1 cellular context compared by ENCODE assay signal in the genomic region with DNA sequence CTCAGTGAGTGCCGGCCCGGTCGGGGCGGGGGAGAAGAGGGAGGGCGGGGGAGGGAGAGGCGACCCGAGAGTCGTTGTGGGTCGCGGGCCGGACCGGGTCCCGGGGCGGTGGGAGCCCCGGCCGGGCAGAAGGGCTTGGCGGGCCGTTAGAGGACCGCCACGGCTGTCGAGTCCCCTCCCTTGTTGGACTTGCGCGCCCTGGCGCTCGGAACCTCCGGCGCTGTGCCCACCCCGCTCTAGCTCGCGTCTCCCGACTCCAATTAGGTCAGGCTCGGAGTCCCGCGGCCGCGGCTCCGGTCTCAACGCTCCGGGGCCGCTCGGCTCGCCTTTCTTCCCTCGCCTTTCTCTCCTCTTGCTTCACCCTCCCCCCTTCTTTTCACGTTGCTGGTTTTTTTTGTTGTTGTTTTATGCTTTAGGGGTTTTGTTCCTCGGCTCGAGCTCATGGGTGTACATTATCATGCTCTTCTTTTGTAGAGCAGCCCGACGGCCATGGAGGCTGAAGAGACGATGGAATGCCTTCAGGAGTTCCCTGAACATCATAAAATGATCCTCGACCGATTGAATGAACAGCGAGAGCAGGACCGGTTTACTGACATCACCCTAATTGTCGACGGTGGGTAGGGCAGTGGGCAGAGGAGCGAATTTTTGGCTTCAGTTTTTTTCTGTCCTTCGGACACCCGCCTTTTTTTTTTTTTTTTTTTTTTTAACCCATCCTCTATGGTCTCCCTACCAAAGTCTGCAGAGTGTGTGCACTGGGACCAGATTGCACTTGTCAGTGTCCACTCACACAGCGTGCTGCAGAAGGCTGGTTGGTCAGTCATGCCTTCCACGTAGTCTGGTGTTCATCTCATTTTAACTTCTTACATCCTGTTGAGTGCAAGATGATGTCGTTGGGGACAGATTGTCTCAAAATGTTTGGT.
TF ChIP-seq lines count a peak whose summit lies in the region.

No MANE protein-coding gene starts in this region.

TF ChIP-seq in HepG2, 621 proteins besides CTCF, POLR2A, EP300 and RAD21 (continued from another document and continues in another):
- TF ChIP-seq, protein P1, sequence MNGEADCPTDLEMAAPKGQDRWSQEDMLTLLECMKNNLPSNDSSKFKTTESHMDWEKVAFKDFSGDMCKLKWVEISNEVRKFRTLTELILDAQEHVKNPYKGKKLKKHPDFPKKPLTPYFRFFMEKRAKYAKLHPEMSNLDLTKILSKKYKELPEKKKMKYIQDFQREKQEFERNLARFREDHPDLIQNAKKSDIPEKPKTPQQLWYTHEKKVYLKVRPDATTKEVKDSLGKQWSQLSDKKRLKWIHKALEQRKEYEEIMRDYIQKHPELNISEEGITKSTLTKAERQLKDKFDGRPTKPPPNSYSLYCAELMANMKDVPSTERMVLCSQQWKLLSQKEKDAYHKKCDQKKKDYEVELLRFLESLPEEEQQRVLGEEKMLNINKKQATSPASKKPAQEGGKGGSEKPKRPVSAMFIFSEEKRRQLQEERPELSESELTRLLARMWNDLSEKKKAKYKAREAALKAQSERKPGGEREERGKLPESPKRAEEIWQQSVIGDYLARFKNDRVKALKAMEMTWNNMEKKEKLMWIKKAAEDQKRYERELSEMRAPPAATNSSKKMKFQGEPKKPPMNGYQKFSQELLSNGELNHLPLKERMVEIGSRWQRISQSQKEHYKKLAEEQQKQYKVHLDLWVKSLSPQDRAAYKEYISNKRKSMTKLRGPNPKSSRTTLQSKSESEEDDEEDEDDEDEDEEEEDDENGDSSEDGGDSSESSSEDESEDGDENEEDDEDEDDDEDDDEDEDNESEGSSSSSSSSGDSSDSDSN (CRISPR knock-in tag; IDR thresholded peaks at IDR 0.05): peak; percentile 55
- TF ChIP-seq EED (CRISPR knock-in tag; IDR thresholded peaks at IDR 0.05) (0 out of 2 replicates have a peak, but pooled peaks have one; percentile 53), ZFX (CRISPR knock-in tag; IDR thresholded peaks at IDR 0.05; ENCODE audit: low read depth) (no peak; the same call in 1 of the 2 replicates), PRMT3 (CRISPR knock-in tag; IDR thresholded peaks at IDR 0.05; ENCODE audit: borderline replicate concordance, low read depth) (no peak), PAX8 (CRISPR knock-in tag; IDR thresholded peaks at IDR 0.05; ENCODE audit: borderline replicate concordance) (no peak), ZFY (CRISPR knock-in tag; IDR thresholded peaks at IDR 0.05) (no peak; the same call in 1 of the 2 replicates), ZFP82 (CRISPR knock-in tag; IDR thresholded peaks at IDR 0.05; ENCODE audit: borderline replicate concordance) (no peak), DNMT1 (CRISPR knock-in tag; IDR thresholded peaks at IDR 0.05) (no peak), ZNF550 (CRISPR knock-in tag; IDR thresholded peaks at IDR 0.05; ENCODE audit: borderline replicate concordance) (no peak), GATA4 (IDR thresholded peaks at IDR 0.05; ENCODE audit: borderline replicate concordance, low read depth) (peak; percentile 32; the same call in 1 of the 2 replicates), AGO1 (IDR thresholded peaks at IDR 0.05; ENCODE audit: low read depth, low read length, poor library complexity, severe bottlenecking) (no peak), HES4 (CRISPR knock-in tag; IDR thresholded peaks at IDR 0.05; ENCODE audit: borderline replicate concordance) (no peak), CHD4 (IDR thresholded peaks at IDR 0.05; ENCODE audit: borderline replicate concordance, low read length) (no peak), ZNF510 (CRISPR knock-in tag; IDR thresholded peaks at IDR 0.05; ENCODE audit: low read depth) (no peak), SOX6 (IDR thresholded peaks at IDR 0.05) (no peak), SOX6 (CRISPR knock-in tag; IDR thresholded peaks at IDR 0.05) (peak; percentile 8; the same call in 1 of the 2 replicates), POGZ (CRISPR knock-in tag; IDR thresholded peaks at IDR 0.05) (no peak; the same call in 1 of the 2 replicates), ZNF556 (CRISPR knock-in tag; IDR thresholded peaks at IDR 0.05; ENCODE audit: borderline replicate concordance) (no peak), ZNF577 (CRISPR knock-in tag; IDR thresholded peaks at IDR 0.05; ENCODE audit: borderline replicate concordance, low read depth) (no peak), NPAS2 (CRISPR knock-in tag; IDR thresholded peaks at IDR 0.05; ENCODE audit: borderline replicate concordance) (no peak), ZBTB1 (CRISPR knock-in tag; IDR thresholded peaks at IDR 0.05; ENCODE audit: borderline replicate concordance) (no peak), ZFP62 (CRISPR knock-in tag; IDR thresholded peaks at IDR 0.05) (no peak), CBX5 (CRISPR knock-in tag; IDR thresholded peaks at IDR 0.05; ENCODE audit: borderline replicate concordance) (no peak), CEBPB (IDR thresholded peaks at IDR 0.05; ENCODE audit: borderline replicate concordance, low read depth, low read length) (no peak), U2AF1 (optimal IDR thresholded peaks at IDR 0.05; ENCODE audit: low read depth, low read length) (no peak), MXD4 (CRISPR knock-in tag; IDR thresholded peaks at IDR 0.05) (peak; percentile 45; the same call in 1 of the 2 replicates), NRL (CRISPR knock-in tag; IDR thresholded peaks at IDR 0.05; ENCODE audit: borderline replicate concordance) (no peak), SMAD1 (CRISPR knock-in tag; IDR thresholded peaks at IDR 0.05; ENCODE audit: borderline replicate concordance, low read depth) (no peak), NCOR1 (IDR thresholded peaks at IDR 0.05; ENCODE audit: borderline replicate concordance, low read length) (no peak), MYNN (CRISPR knock-in tag; IDR thresholded peaks at IDR 0.05; ENCODE audit: low read depth) (no peak), GATAD2A (CRISPR knock-in tag; IDR thresholded peaks at IDR 0.05) (no peak), HOXA9 (CRISPR knock-in tag; IDR thresholded peaks at IDR 0.05; ENCODE audit: borderline replicate concordance) (no peak), ZNF674 (CRISPR knock-in tag; IDR thresholded peaks at IDR 0.05; ENCODE audit: low read depth) (no peak), GABPA (IDR thresholded peaks at IDR 0.05; ENCODE audit: low read depth, low read length) (no peak), GABPA (CRISPR knock-in tag; IDR thresholded peaks at IDR 0.05; ENCODE audit: low read depth) (no peak), MATR3 (CRISPR knock-in tag; IDR thresholded peaks at IDR 0.05) (no peak), ZNF839 (CRISPR knock-in tag; IDR thresholded peaks at IDR 0.05; ENCODE audit: borderline replicate concordance) (no peak), HOXA7 (CRISPR knock-in tag; IDR thresholded peaks at IDR 0.05) (no peak), BRCA1 (CRISPR knock-in tag; IDR thresholded peaks at IDR 0.05) (no peak), SALL1 (CRISPR knock-in tag; IDR thresholded peaks at IDR 0.05) (no peak), ZNF496 (CRISPR knock-in tag; IDR thresholded peaks at IDR 0.05; ENCODE audit: insufficient replicate concordance) (no peak), ZNF451 (CRISPR knock-in tag; IDR thresholded peaks at IDR 0.05) (no peak), NBN (conservative IDR thresholded peaks at IDR 0.05) (no peak)
- TF ChIP-seq, protein P2, sequence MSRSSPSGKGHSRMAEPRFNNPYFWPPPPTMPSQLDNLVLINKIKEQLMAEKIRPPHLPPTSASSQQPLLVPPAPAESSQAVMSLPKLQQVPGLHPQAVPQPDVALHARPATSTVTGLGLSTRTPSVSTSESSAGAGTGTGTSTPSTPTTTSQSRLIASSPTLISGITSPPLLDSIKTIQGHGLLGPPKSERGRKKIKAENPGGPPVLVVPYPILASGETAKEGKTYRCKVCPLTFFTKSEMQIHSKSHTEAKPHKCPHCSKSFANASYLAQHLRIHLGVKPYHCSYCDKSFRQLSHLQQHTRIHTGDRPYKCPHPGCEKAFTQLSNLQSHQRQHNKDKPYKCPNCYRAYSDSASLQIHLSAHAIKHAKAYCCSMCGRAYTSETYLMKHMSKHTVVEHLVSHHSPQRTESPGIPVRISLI (CRISPR knock-in tag; IDR thresholded peaks at IDR 0.05; ENCODE audit: borderline replicate concordance): peak; percentile 64; the same call in 1 of the 2 replicates
- TF ChIP-seq, protein P3, sequence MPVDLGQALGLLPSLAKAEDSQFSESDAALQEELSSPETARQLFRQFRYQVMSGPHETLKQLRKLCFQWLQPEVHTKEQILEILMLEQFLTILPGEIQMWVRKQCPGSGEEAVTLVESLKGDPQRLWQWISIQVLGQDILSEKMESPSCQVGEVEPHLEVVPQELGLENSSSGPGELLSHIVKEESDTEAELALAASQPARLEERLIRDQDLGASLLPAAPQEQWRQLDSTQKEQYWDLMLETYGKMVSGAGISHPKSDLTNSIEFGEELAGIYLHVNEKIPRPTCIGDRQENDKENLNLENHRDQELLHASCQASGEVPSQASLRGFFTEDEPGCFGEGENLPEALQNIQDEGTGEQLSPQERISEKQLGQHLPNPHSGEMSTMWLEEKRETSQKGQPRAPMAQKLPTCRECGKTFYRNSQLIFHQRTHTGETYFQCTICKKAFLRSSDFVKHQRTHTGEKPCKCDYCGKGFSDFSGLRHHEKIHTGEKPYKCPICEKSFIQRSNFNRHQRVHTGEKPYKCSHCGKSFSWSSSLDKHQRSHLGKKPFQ (CRISPR knock-in tag; IDR thresholded peaks at IDR 0.05; ENCODE audit: insufficient replicate concordance): no peak
- TF ChIP-seq, protein P4, sequence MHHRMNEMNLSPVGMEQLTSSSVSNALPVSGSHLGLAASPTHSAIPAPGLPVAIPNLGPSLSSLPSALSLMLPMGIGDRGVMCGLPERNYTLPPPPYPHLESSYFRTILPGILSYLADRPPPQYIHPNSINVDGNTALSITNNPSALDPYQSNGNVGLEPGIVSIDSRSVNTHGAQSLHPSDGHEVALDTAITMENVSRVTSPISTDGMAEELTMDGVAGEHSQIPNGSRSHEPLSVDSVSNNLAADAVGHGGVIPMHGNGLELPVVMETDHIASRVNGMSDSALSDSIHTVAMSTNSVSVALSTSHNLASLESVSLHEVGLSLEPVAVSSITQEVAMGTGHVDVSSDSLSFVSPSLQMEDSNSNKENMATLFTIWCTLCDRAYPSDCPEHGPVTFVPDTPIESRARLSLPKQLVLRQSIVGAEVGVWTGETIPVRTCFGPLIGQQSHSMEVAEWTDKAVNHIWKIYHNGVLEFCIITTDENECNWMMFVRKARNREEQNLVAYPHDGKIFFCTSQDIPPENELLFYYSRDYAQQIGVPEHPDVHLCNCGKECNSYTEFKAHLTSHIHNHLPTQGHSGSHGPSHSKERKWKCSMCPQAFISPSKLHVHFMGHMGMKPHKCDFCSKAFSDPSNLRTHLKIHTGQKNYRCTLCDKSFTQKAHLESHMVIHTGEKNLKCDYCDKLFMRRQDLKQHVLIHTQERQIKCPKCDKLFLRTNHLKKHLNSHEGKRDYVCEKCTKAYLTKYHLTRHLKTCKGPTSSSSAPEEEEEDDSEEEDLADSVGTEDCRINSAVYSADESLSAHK (CRISPR knock-in tag; IDR thresholded peaks at IDR 0.05; ENCODE audit: borderline replicate concordance): no peak
- TF ChIP-seq, protein P5, sequence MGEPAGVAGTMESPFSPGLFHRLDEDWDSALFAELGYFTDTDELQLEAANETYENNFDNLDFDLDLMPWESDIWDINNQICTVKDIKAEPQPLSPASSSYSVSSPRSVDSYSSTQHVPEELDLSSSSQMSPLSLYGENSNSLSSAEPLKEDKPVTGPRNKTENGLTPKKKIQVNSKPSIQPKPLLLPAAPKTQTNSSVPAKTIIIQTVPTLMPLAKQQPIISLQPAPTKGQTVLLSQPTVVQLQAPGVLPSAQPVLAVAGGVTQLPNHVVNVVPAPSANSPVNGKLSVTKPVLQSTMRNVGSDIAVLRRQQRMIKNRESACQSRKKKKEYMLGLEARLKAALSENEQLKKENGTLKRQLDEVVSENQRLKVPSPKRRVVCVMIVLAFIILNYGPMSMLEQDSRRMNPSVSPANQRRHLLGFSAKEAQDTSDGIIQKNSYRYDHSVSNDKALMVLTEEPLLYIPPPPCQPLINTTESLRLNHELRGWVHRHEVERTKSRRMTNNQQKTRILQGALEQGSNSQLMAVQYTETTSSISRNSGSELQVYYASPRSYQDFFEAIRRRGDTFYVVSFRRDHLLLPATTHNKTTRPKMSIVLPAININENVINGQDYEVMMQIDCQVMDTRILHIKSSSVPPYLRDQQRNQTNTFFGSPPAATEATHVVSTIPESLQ (CRISPR knock-in tag; conservative IDR thresholded peaks at IDR 0.05): no peak
- TF ChIP-seq, protein P6, sequence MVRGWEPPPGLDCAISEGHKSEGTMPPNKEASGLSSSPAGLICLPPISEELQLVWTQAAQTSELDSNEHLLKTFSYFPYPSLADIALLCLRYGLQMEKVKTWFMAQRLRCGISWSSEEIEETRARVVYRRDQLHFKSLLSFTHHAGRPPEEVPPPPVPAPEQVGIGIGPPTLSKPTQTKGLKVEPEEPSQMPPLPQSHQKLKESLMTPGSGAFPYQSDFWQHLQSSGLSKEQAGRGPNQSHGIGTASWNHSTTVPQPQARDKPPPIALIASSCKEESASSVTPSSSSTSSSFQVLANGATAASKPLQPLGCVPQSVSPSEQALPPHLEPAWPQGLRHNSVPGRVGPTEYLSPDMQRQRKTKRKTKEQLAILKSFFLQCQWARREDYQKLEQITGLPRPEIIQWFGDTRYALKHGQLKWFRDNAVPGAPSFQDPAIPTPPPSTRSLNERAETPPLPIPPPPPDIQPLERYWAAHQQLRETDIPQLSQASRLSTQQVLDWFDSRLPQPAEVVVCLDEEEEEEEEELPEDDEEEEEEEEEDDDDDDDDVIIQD (CRISPR knock-in tag; IDR thresholded peaks at IDR 0.05; ENCODE audit: low read depth): no peak
- TF ChIP-seq, protein P7, sequence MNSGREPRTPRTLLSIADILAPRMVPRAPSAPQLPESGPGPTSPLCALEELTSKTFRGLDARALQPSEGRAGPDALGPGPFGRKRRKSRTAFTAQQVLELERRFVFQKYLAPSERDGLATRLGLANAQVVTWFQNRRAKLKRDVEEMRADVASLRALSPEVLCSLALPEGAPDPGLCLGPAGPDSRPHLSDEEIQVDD (CRISPR knock-in tag; IDR thresholded peaks at IDR 0.05; ENCODE audit: borderline replicate concordance): no peak
- TF ChIP-seq, protein P8, sequence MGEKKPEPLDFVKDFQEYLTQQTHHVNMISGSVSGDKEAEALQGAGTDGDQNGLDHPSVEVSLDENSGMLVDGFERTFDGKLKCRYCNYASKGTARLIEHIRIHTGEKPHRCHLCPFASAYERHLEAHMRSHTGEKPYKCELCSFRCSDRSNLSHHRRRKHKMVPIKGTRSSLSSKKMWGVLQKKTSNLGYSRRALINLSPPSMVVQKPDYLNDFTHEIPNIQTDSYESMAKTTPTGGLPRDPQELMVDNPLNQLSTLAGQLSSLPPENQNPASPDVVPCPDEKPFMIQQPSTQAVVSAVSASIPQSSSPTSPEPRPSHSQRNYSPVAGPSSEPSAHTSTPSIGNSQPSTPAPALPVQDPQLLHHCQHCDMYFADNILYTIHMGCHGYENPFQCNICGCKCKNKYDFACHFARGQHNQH (CRISPR knock-in tag; IDR thresholded peaks at IDR 0.05): no peak
- TF ChIP-seq, protein P9, sequence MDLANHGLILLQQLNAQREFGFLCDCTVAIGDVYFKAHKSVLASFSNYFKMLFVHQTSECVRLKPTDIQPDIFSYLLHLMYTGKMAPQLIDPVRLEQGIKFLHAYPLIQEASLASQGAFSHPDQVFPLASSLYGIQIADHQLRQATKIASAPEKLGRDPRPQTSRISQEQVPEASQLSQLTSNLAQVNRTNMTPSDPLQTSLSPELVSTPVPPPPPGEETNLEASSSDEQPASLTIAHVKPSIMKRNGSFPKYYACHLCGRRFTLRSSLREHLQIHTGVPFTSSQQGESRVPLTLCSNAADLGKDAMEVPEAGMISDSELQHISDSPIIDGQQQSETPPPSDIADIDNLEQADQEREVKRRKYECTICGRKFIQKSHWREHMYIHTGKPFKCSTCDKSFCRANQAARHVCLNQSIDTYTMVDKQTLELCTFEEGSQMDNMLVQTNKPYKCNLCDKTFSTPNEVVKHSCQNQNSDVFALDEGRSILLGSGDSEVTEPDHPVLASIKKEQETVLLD (CRISPR knock-in tag; IDR thresholded peaks at IDR 0.05; ENCODE audit: low read depth): no peak
